Comparison of ENCODE assay signal across 9 cellular contexts in the genomic region with DNA sequence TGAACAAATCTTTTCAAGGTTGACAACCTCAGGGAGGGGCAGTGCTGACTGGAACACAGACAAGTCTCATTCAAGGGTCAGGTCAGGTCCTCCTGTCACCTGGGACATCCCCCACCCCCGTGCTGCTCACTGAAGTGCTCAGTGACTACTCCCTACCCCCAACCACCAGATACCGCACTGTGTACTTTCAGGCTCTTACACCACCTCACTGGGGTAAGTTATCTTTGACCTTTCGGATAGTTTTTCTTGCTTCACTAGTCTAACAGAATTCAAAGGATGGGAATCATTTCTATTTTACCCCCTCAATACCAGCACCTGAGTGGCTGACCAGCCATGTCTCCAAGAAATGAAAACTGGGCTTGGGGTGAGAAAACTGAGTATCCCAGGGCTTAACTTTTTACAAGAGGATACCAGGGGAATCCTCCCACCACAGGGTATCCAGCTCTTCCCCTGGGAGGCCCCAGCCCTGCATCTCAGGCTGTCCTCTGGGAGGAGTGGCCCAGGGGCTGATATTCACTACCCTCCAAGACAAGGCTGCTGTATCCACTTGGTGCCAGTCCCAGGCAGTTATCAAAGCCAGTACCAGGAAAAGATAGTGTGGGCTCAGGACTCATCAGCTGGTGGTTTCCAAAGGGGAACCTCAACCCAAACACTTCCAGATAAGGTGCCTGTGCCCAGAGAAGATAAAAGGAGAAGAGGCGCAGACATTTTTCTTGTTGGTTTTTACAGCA. TPM values are rescaled to one million over a fixed set of nuclear protein-coding genes. Genes with fewer than 3 reads are reported as not detected.
DNase-seq lines count a peak whose midpoint lies in the region; ATAC-seq and TF ChIP-seq lines count a peak whose summit lies in the region.
"Had no signal": no experiment of that assay in that cellular context is flagged by ENCODE, and none has a peak within 500 bp of the region (broad histone marks: within the 10 kb centered on the region; RNA-seq: fewer than 3 reads in every experiment).

No MANE protein-coding gene starts in this region.

- peak overlapping the region; percentile 59 for H3K27ac Mint-ChIP-seq in Caco-2 (ENCODE audit: unreplicated experiment)
- H3K27ac Mint-ChIP-seq in nephron = peak overlapping the region in 2 of 3 experiments; percentile 48 to 68
- no peak overlapping the region for H3K27ac Mint-ChIP-seq in GM23338

- in situ Hi-C loops in KBM-7 (cut with MboI; ENCODE audit: low pct_unique_long_range_greater_than_20kb, low sequenced_read_pairs) = no loop called here

- H3F3A ChIP-seq in GM23338 (replicated peaks; ENCODE audit: low read depth) = no peaks in the 10 kb centered on the region

- H3K4me2 ChIP-seq in GM23338 = no peak overlapping the region

- H3K27me3 Mint-ChIP-seq in Caco-2 (ENCODE audit: insufficient read depth, unreplicated experiment) (no peaks in the 10 kb centered on the region), nephron (ENCODE audit: low read depth) (no peaks in the 10 kb centered on the region), GM23338 (ENCODE audit: insufficient read depth, low read depth, poor library complexity) (peaks cover 4% of the 10 kb centered on the region)

- DNase-seq in Caco-2 = peak; percentile 54 to 57
- DNase-seq in KBM-7 = peak; percentile 30
- DNase-seq in activated T-helper 1 cell treated with Interleukin-2 at 50 U/mL for 16 hours (ENCODE audit: low read depth) = peak; percentile 0
- DNase-seq in MG63 = no peak
- no peak for DNase-seq in NCI-H146 treated with DMSO at 0.1 percent for 48 hours (lab: John Stamatoyannopoulos, UW; ENCODE audit: unreplicated experiment)
- DNase-seq in GM23338 (ENCODE audit: low spot score) = no peak
- DNase-seq in NCI-H446 treated with DMSO at 0.1 percent for 48 hours (lab: John Stamatoyannopoulos, UW) = no peak
- DNase-seq: NCI-H1436 treated with DMSO at 0.1 percent for 48 hours had no signal

- no TSS peak for BruUV-seq in Caco-2 (replicated peaks; lab: Mats Ljungman, UMichigan)

- ATAC-seq in GM23338 = no peak

- no peaks in the 10 kb centered on the region for H3K9me3 ChIP-seq in Caco-2
- H3K9me3 ChIP-seq in MG63 = peaks cover 8% of the 10 kb centered on the region

- intact Hi-C loops in Caco-2 (cut with micrococcal nuclease; ENCODE audit: unreplicated experiment) = no loop called here

- peaks cover 9% of the 10 kb centered on the region for H3K36me3 Mint-ChIP-seq in Caco-2 (ENCODE audit: insufficient read depth, unreplicated experiment)
- H3K36me3 Mint-ChIP-seq in nephron (ENCODE audit: low read depth) = peaks cover 6% of the 10 kb centered on the region
- peaks cover 24% of the 10 kb centered on the region for H3K36me3 Mint-ChIP-seq in GM23338 (ENCODE audit: low read depth)

- CTCF ChIA-PET in Caco-2 (lab: Charles Lee) = no interaction called here

- H3K9me3 Mint-ChIP-seq in Caco-2 (ENCODE audit: unreplicated experiment) (peaks cover 2% of the 10 kb centered on the region), nephron (peaks cover 9% of the 10 kb centered on the region), GM23338 (peaks cover 85% of the 10 kb centered on the region)

- H3K4me1 Mint-ChIP-seq in Caco-2 (ENCODE audit: low read depth, unreplicated experiment) (peaks cover 9% of the 10 kb centered on the region), nephron (peaks cover 20% of the 10 kb centered on the region), GM23338 (no peaks in the 10 kb centered on the region)

- POLR2A ChIA-PET in Caco-2 (lab: Charles Lee) = interaction anchor here (2.5 kb wide), 1 partner anchor 34 kb away, joined by 18 read pairs; the partner anchor contains the start of gene ZNF442

- no peak for TF ChIP-seq CTCF in Caco-2 (IDR thresholded peaks at IDR 0.05; ENCODE audit: insufficient read depth in 1 of 2, low read depth in 1 of 2, low read length in 1 of 2, severe bottlenecking in 1 of 2, unreplicated experiment in 1 of 2)
- no peak for TF ChIP-seq CTCF in nephron (IDR thresholded peaks at IDR 0.05; ENCODE audit: unreplicated experiment in 3 of 3)
- TF ChIP-seq CTCF in GM23338 (conservative IDR thresholded peaks at IDR 0.05; ENCODE audit: low read depth in 2 of 2) = no peak

- H3K27ac ChIP-seq in GM23338 (ENCODE audit: low read depth) = no peak overlapping the region

- H3K4me1 ChIP-seq in Caco-2 (peaks cover 14% of the 10 kb centered on the region), GM23338 (ENCODE audit: insufficient read depth) (peaks cover 7% of the 10 kb centered on the region)

- H3K36me3 ChIP-seq in Caco-2 (ENCODE audit: control insufficient read depth, insufficient read depth, low read length) (no peaks in the 10 kb centered on the region), MG63 (no peaks in the 10 kb centered on the region), GM23338 (ENCODE audit: insufficient read depth) (no peaks in the 10 kb centered on the region)

- H3K79me2 ChIP-seq in GM23338 (replicated peaks; ENCODE audit: insufficient read depth) = no peaks in the 10 kb centered on the region

- H3K4me3 Mint-ChIP-seq in Caco-2 (ENCODE audit: unreplicated experiment) (peak overlapping the region; percentile 92), nephron (peak overlapping the region; percentile 85 to 99 (median 99)), GM23338 (no peak overlapping the region)

- H3K9me2 ChIP-seq in GM23338 (ENCODE audit: insufficient read depth) = no peaks in the 10 kb centered on the region

- H2AFZ ChIP-seq in GM23338 = no peak overlapping the region

- H3K4me3 ChIP-seq in Caco-2 (ENCODE audit: low read depth, low read length) (no peak overlapping the region), MG63 (no peak overlapping the region), GM23338 (no peak overlapping the region)

- no peaks in the 10 kb centered on the region for H3K27me3 ChIP-seq in Caco-2 (replicated peaks; ENCODE audit: control insufficient read depth, insufficient read depth, low read length)
- H3K27me3 ChIP-seq in MG63 = no peaks in the 10 kb centered on the region; the same call in 1 of the 2 replicates
- peaks cover 13% of the 10 kb centered on the region for H3K27me3 ChIP-seq in GM23338 (ENCODE audit: insufficient read depth)

- no peaks in the 10 kb centered on the region for H4K20me1 ChIP-seq in GM23338 (replicated peaks; ENCODE audit: insufficient read depth)

TF ChIP-seq in GM23338, 12 proteins besides CTCF, POLR2A, EP300 and RAD21:
- TF ChIP-seq ETS1 (IDR thresholded peaks at IDR 0.05) = no peak
- TF ChIP-seq ZNF114 (CRISPR knock-in tag; IDR thresholded peaks at IDR 0.05) = no peak
- TF ChIP-seq POLR2AphosphoS5 (IDR thresholded peaks at IDR 0.05; ENCODE audit: low read depth) = no peak
- TF ChIP-seq STAT1 (IDR thresholded peaks at IDR 0.05; ENCODE audit: unreplicated experiment) = no peak
- no peak for TF ChIP-seq EZH2 (IDR thresholded peaks at IDR 0.05; ENCODE audit: low read depth, unreplicated experiment)
- TF ChIP-seq CREB1 (CRISPR knock-in tag; IDR thresholded peaks at IDR 0.05; ENCODE audit: low read depth) = no peak

RNA-seq across cellular contexts. Expression of gene ZNF563, which starts 2.1 kb away (rescaled TPM):
- total RNA-seq in Caco-2 (2022) = 3.0 and 3.4 TPM in 2 replicates
- total RNA-seq in MG63 (2014; rRNA removed; shearing (Covaris generic); ENCODE audit: low replicate concordance) = 4.3 and 31.8 TPM in 2 replicates
- 3.2 and 4.5 TPM in 2 replicates for total RNA-seq in GM23338 (2014; rRNA removed; shearing (Covaris generic))
- 2.9 and 3.1 TPM in 2 replicates for polyA plus RNA-seq in GM23338 (2016; fragmentation: Nextera tagmentation; extraction: Ambion mirVana)

RNA-seq across cellular contexts. Expression of gene ZNF442, which starts 34.1 kb away (rescaled TPM):
- total RNA-seq in Caco-2 (2022) = 1.9 and 3.1 TPM in 2 replicates
- total RNA-seq in MG63 (2014; rRNA removed; shearing (Covaris generic); ENCODE audit: low replicate concordance) = 4.5 and 4.8 TPM in 2 replicates
- 1.0 and 3.6 TPM in 2 replicates for total RNA-seq in GM23338 (2014; rRNA removed; shearing (Covaris generic))
- polyA plus RNA-seq in GM23338 (2016; fragmentation: Nextera tagmentation; extraction: Ambion mirVana) = 0.71 and 1.2 TPM in 2 replicates

RNA-seq across cellular contexts. Expression of gene ZNF44, which starts 36.7 kb away (rescaled TPM):
- total RNA-seq in Caco-2 (2022) = 6.7 and 8.0 TPM in 2 replicates
- total RNA-seq in MG63 (2014; rRNA removed; shearing (Covaris generic); ENCODE audit: low replicate concordance) = 7.7 and 10.2 TPM in 2 replicates
- total RNA-seq in GM23338 (2014; rRNA removed; shearing (Covaris generic)) = 3.8 and 4.1 TPM in 2 replicates
- polyA plus RNA-seq in GM23338 (2016; fragmentation: Nextera tagmentation; extraction: Ambion mirVana) = 3.4 and 4.3 TPM in 2 replicates

Comparison
In these comparisons a context has a peak if more than half of its experiments do, and no peak if none do; other contexts are left out.
1. DNase-seq: peak in Caco-2 (2 of 2), KBM-7 (single experiment) and activated T-helper 1 cell treated with Interleukin-2 at 50 U/mL for 16 hours (single experiment); none in MG63 (single experiment), NCI-H146 treated with DMSO at 0.1 percent for 48 hours (single experiment), GM23338 (single experiment) and NCI-H446 treated with DMSO at 0.1 percent for 48 hours (single experiment).